ENCODE assay signal across 8 cellular contexts in genomic region chr3:134029256-134029733, GRCh38.
A peak's percentile ranks its signal among the peaks of the same experiment; 100 is the strongest.
DNase-seq lines count a peak whose midpoint lies in the region; ATAC-seq lines count a peak whose summit lies in the region.

No MANE protein-coding gene starts in this region.

- ATAC-seq in stimulated activated memory B cell treated with anti-CD40 and anti-IgM and Interleukin-4, amounts not matched to agents 10 μg/mL and 1 μg/mL and 100 μg/mL, for 72 hours, result no peak
- ATAC-seq in HG03460 (IDR thresholded peaks at IDR 0.05; ENCODE audit: unreplicated experiment), result no peak
- no peak for ATAC-seq in GM19455 (IDR thresholded peaks at IDR 0.05; ENCODE audit: unreplicated experiment)

- peak overlapping the region; percentile 80 for H3K4me3 Mint-ChIP-seq in activated naive CD8-positive, alpha-beta T cell
- H3K4me3 Mint-ChIP-seq in stimulated activated memory B cell treated with anti-CD40 and anti-IgM and Interleukin-4, amounts not matched to agents 10 μg/mL and 1 μg/mL and 100 μg/mL, for 72 hours, result peak overlapping the region; percentile 27

- DNase-seq in NCI-H748 (lab: John Stamatoyannopoulos, UW; ENCODE audit: unreplicated experiment), result peak; percentile 50
- DNase-seq in NCI-H748 treated with DMSO at 0.1 percent for 48 hours (lab: John Stamatoyannopoulos, UW), result no peak
- DNase-seq in iPS-NIHi11 (ENCODE audit: low spot score), result peak; percentile 28
- DNase-seq in anterior cingulate cortex (lab: John Stamatoyannopoulos, UW), result no peak

- no peaks in the 10 kb centered on the region for H3K36me3 Mint-ChIP-seq in activated naive CD8-positive, alpha-beta T cell
- H3K36me3 Mint-ChIP-seq in stimulated activated memory B cell treated with anti-CD40 and anti-IgM and Interleukin-4, amounts not matched to agents 10 μg/mL and 1 μg/mL and 100 μg/mL, for 72 hours, result no peaks in the 10 kb centered on the region

- peaks cover 20% of the 10 kb centered on the region for H3K27me3 Mint-ChIP-seq in activated naive CD8-positive, alpha-beta T cell
- H3K27me3 Mint-ChIP-seq in stimulated activated memory B cell treated with anti-CD40 and anti-IgM and Interleukin-4, amounts not matched to agents 10 μg/mL and 1 μg/mL and 100 μg/mL, for 72 hours, result peaks cover 49% of the 10 kb centered on the region

- H3K4me1 Mint-ChIP-seq in activated naive CD8-positive, alpha-beta T cell (ENCODE audit: low read depth), result peaks cover 2% of the 10 kb centered on the region
- H3K4me1 Mint-ChIP-seq in stimulated activated memory B cell treated with anti-CD40 and anti-IgM and Interleukin-4, amounts not matched to agents 10 μg/mL and 1 μg/mL and 100 μg/mL, for 72 hours, result peaks cover 8% of the 10 kb centered on the region

- H3K9me3 Mint-ChIP-seq in activated naive CD8-positive, alpha-beta T cell (ENCODE audit: low read depth), result no peaks in the 10 kb centered on the region
- H3K9me3 Mint-ChIP-seq in stimulated activated memory B cell treated with anti-CD40 and anti-IgM and Interleukin-4, amounts not matched to agents 10 μg/mL and 1 μg/mL and 100 μg/mL, for 72 hours, result no peaks in the 10 kb centered on the region

- no peak overlapping the region for H3K27ac Mint-ChIP-seq in activated naive CD8-positive, alpha-beta T cell
- no peak overlapping the region for H3K27ac Mint-ChIP-seq in stimulated activated memory B cell treated with anti-CD40 and anti-IgM and Interleukin-4, amounts not matched to agents 10 μg/mL and 1 μg/mL and 100 μg/mL, for 72 hours

Comparison
In these comparisons a context has a peak if more than half of its experiments do, and no peak if none do; other contexts are left out.
1. DNase-seq: peak in NCI-H748 (single experiment) and iPS-NIHi11 (single experiment); none in NCI-H748 treated with DMSO at 0.1 percent for 48 hours (single experiment) and anterior cingulate cortex (0 of 58).